Comparison of ENCODE assay signal across 12 cellular contexts in genomic region chr11:111960916-111961315, GRCh38. TPM values are rescaled to one million over a fixed set of nuclear protein-coding genes. Genes with fewer than 3 reads are reported as not detected.
DNase-seq lines count a peak whose midpoint lies in the region; ATAC-seq and TF ChIP-seq lines count a peak whose summit lies in the region.
"Had no signal": no experiment of that assay in that cellular context is flagged by ENCODE, and none has a peak within 500 bp of the region (broad histone marks: within the 10 kb centered on the region; RNA-seq: fewer than 3 reads in every experiment).

No MANE protein-coding gene starts in this region.

- no peaks in the 10 kb centered on the region for H3K36me3 ChIP-seq in uterus

- ATAC-seq in left lobe of liver (peak; percentile 67), HG02973 (IDR thresholded peaks at IDR 0.05; ENCODE audit: unreplicated experiment) (no peak), GM18517 (IDR thresholded peaks at IDR 0.05; ENCODE audit: unreplicated experiment) (no peak)
- ATAC-seq: naive thymus-derived CD8-positive, alpha-beta T cell had no signal

- intact Hi-C loops in uterus (cut with DNase I; ENCODE audit: low total_unique reads), result no loop called here

- H3K9me3 ChIP-seq in uterus, result no peaks in the 10 kb centered on the region

- DNase-seq in DMS53 (lab: John Stamatoyannopoulos, UW) (peak; percentile 7), DMS53 treated with DMSO at 0.1 percent for 48 hours (lab: John Stamatoyannopoulos, UW; ENCODE audit: unreplicated experiment) (no peak), choroid plexus epithelial cell (ENCODE audit: low read depth) (peak; percentile 41), left lobe of liver (ENCODE audit: low spot score) (no peak), uterus (peak in 1 of 2 donors; percentile 71), hypothalamus (lab: John Stamatoyannopoulos, UW) (no peak)
- DNase-seq: Karpas-422; naive thymus-derived CD8-positive, alpha-beta T cell; substantia nigra had no signal

- TF ChIP-seq CTCF in choroid plexus epithelial cell (conservative IDR thresholded peaks at IDR 0.05; ENCODE audit: low read depth, low read length) (no peak), uterus (IDR thresholded peaks at IDR 0.05) (no peak)

- H3K27ac ChIP-seq in uterus, result peak overlapping the region; percentile 28 to 59
- H3K27ac ChIP-seq: SK-N-MC had no signal

- no peaks in the 10 kb centered on the region for H3K27me3 ChIP-seq in uterus

- H3K4me1 ChIP-seq in uterus, result no peaks in the 10 kb centered on the region

- no peak for TF ChIP-seq POLR2A in uterus (IDR thresholded peaks at IDR 0.05)

- no peak overlapping the region for H3K4me3 ChIP-seq in choroid plexus epithelial cell (ENCODE audit: low read depth, low read length)
- H3K4me3 ChIP-seq in uterus, result no peak overlapping the region
- H3K4me3 ChIP-seq: SK-N-MC had no signal

RNA-seq across cellular contexts. Expression of gene DIXDC1, which starts 23.8 kb away (rescaled TPM):
- total RNA-seq in left lobe of liver, result 7.2 TPM
- 10 to 100 TPM; 38.7 to 63.0 (median 51.4) TPM for total RNA-seq in uterus

RNA-seq across cellular contexts. Expression of gene C11orf52, which starts 42.2 kb away (rescaled TPM):
- total RNA-seq in left lobe of liver (11.8 TPM), uterus (1 to 10 TPM in 2 of 4 donors, not detected in 2; 1.6 to 2.4 TPM)
- total RNA-seq: naive thymus-derived CD8-positive, alpha-beta T cell had no signal

RNA-seq across cellular contexts. Expression of gene HSPB2, which starts 48.4 kb away (rescaled TPM):
- total RNA-seq in left lobe of liver, result 0.13 TPM
- total RNA-seq in uterus, result 1 to 10 TPM in 1 of 4 donors, under 1 TPM in 1, not detected in 2; 0.21 to 5.2 TPM

RNA-seq across cellular contexts. Expression of gene CRYAB, which starts 49.3 kb away (rescaled TPM):
- total RNA-seq in left lobe of liver (4.8 TPM), uterus (100 to 1,000 TPM in 1 of 4 donors, 10 to 100 TPM in 3; 19.9 to 179 (median 56.5) TPM)
- total RNA-seq: naive thymus-derived CD8-positive, alpha-beta T cell had no signal

Comparison
In these comparisons a context has a peak if more than half of its experiments do, and no peak if none do; other contexts are left out.
1. DNase-seq: peak in DMS53 (single experiment) and choroid plexus epithelial cell (single experiment); none in DMS53 treated with DMSO at 0.1 percent for 48 hours (single experiment), left lobe of liver (single experiment) and hypothalamus (0 of 51).